Comparison of ENCODE assay signal across 25 cellular contexts in the genomic region with DNA sequence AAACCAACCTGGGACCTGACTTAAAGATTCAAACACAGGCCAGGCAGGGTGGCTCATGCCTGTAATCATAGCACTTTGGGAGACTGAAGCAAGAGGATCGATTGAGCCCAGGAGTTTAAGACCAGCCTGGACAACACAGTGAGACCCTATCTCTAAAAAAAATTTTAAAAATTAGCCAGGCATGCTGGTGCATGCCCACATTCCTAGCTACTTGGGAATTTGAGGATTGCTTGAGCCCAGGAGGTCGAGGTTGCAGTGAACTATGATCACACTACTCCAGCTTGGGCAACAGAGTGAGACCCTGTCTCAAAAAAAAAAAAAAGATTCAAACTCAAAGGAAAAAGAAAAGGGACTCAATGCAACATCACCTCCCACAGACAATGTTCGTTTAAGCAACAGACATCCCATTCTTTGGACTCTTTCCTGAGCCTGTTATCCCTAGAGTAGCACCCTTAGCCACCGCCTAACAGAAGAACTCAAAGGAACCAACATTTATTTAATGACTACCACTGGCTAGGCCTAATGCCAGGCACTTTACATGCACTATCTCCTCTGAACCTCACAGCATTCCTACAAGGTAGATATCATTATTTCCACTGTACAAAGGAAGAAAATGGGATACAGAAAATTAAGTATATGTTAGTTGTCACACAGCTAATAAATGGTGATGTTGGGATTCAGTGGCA.
"Had no signal": no experiment of that assay in that cellular context is flagged by ENCODE, and none has a peak within 500 bp of the region (broad histone marks: within the 10 kb centered on the region; RNA-seq: fewer than 3 reads in every experiment).

No MANE protein-coding gene starts in this region.

- H3K4me3 Mint-ChIP-seq: activated CD4-positive, alpha-beta memory T cell treated with anti-CD3 and anti-CD28 coated beads for 36 hours; activated T-cell treated with anti-CD3 and anti-CD28 coated beads, Interleukin-2, amount 50 U/mL, for 72 hours; central memory CD8-positive, alpha-beta T cell; natural killer cell treated with Interleukin-12 subunit alpha and Interleukin-12 subunit beta and Interleukin-15 and Interleukin-18, amount 100 ng/mL, for 72 hours; T-helper 17 cell had no signal

- H3K4me1 ChIP-seq: colonic mucosa had no signal

- FAIRE-seq: islet of Langerhans had no signal

- H3K27me3 Mint-ChIP-seq: activated CD4-positive, alpha-beta memory T cell treated with anti-CD3 and anti-CD28 coated beads for 36 hours; central memory CD8-positive, alpha-beta T cell; natural killer cell treated with Interleukin-12 subunit alpha and Interleukin-12 subunit beta and Interleukin-15 and Interleukin-18, amount 100 ng/mL, for 72 hours; T-helper 17 cell had no signal

- H3K36me3 Mint-ChIP-seq: natural killer cell treated with Interleukin-12 subunit alpha and Interleukin-12 subunit beta and Interleukin-15 and Interleukin-18, amount 100 ng/mL, for 72 hours had no signal

- H3K9me3 ChIP-seq: breast epithelium, colonic mucosa, esophagus squamous epithelium, gastrocnemius medialis, upper lobe of right lung had no signal

- H3K9me3 Mint-ChIP-seq: activated CD4-positive, alpha-beta memory T cell treated with anti-CD3 and anti-CD28 coated beads for 36 hours; activated T-cell treated with anti-CD3 and anti-CD28 coated beads, Interleukin-2, amount 50 U/mL, for 72 hours; central memory CD8-positive, alpha-beta T cell; natural killer cell treated with Interleukin-12 subunit alpha and Interleukin-12 subunit beta and Interleukin-15 and Interleukin-18, amount 100 ng/mL, for 72 hours had no signal

- H3K4me3 ChIP-seq: breast epithelium, colonic mucosa, dorsolateral prefrontal cortex, esophagus squamous epithelium, gastrocnemius medialis, upper lobe of right lung had no signal

- H3K27ac Mint-ChIP-seq: activated CD4-positive, alpha-beta memory T cell treated with anti-CD3 and anti-CD28 coated beads for 36 hours; activated T-cell treated with anti-CD3 and anti-CD28 coated beads, Interleukin-2, amount 50 U/mL, for 72 hours; natural killer cell treated with Interleukin-12 subunit alpha and Interleukin-12 subunit beta and Interleukin-15 and Interleukin-18, amount 100 ng/mL, for 72 hours; T-helper 17 cell had no signal

- ATAC-seq: activated T-cell treated with anti-CD3 and anti-CD28 coated beads, Interleukin-2, amount 50 U/mL, for 72 hours; gastrocnemius medialis; natural killer cell treated with Interleukin-12 subunit alpha and Interleukin-12 subunit beta and Interleukin-15 and Interleukin-18, amount 100 ng/mL, for 72 hours; sciatic nerve; T-helper 17 cell had no signal

- H3K27me3 ChIP-seq: breast epithelium, colonic mucosa, dorsolateral prefrontal cortex, esophagus squamous epithelium, gastrocnemius medialis, upper lobe of right lung had no signal

- H3K4me1 Mint-ChIP-seq: central memory CD8-positive, alpha-beta T cell had no signal

- DNase-seq: activated CD4-positive, alpha-beta memory T cell treated with anti-CD3 and anti-CD28 coated beads for 36 hours; activated CD4-positive, alpha-beta T cell treated with anti-CD3 and anti-CD28 coated beads for 4 hours; activated CD4-positive, CD25-positive, alpha-beta regulatory T cell; activated effector memory CD4-positive, alpha-beta T cell treated with anti-CD3 and anti-CD28 coated beads, Interleukin-2, amount 50 U/mL, for 16 hours; activated naive CD4-positive, alpha-beta T cell treated with anti-CD3 and anti-CD28 coated beads, Interleukin-2, amount 50 U/mL, for 16 hours; activated T-cell treated with anti-CD3 and anti-CD28 coated beads, Interleukin-2, amount 50 U/mL, for 72 hours; aorta; colonic mucosa; esophagus squamous epithelium; gastrocnemius medialis; head of caudate nucleus; left cardiac atrium; midbrain; nucleus accumbens; stimulated activated CD4-positive, alpha-beta T cell treated with anti-CD3 and anti-CD28 coated beads, Interleukin-4, amount 100 ng/mL, for 1 hour; stimulated activated naive CD4-positive, alpha-beta T cell; SW 1271; T-helper 17 cell; upper lobe of right lung had no signal

- H3K27ac ChIP-seq: colonic mucosa, esophagus squamous epithelium, gastrocnemius medialis, upper lobe of right lung had no signal

- H3K36me3 ChIP-seq: breast epithelium had no signal
